ENCODE assay signal across 1 cellular context in the genomic region with DNA sequence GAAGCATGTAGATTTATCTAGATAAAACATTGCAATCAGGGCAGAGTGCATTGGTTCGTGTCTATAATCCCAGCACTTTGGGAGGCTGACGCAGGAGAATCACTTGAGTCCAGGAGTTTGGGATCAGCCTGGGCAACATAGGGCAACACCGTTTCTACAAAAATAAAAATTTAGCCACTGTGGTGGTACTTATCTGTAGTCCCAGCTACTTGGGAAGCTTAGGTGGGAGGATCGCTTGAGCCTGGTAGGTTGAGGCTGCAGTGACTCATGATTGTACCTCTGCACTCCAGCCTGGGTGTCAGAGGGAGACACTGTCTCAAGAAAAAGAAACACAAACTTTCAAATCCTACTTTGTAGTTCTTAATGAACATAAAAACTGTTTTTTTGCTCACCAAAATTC.
TF ChIP-seq lines count a peak whose summit lies in the region.

No MANE protein-coding gene starts in this region.

TF ChIP-seq in GM23338, 12 proteins besides CTCF, POLR2A, EP300 and RAD21 (continued from another document):
- TF ChIP-seq, protein P1, sequence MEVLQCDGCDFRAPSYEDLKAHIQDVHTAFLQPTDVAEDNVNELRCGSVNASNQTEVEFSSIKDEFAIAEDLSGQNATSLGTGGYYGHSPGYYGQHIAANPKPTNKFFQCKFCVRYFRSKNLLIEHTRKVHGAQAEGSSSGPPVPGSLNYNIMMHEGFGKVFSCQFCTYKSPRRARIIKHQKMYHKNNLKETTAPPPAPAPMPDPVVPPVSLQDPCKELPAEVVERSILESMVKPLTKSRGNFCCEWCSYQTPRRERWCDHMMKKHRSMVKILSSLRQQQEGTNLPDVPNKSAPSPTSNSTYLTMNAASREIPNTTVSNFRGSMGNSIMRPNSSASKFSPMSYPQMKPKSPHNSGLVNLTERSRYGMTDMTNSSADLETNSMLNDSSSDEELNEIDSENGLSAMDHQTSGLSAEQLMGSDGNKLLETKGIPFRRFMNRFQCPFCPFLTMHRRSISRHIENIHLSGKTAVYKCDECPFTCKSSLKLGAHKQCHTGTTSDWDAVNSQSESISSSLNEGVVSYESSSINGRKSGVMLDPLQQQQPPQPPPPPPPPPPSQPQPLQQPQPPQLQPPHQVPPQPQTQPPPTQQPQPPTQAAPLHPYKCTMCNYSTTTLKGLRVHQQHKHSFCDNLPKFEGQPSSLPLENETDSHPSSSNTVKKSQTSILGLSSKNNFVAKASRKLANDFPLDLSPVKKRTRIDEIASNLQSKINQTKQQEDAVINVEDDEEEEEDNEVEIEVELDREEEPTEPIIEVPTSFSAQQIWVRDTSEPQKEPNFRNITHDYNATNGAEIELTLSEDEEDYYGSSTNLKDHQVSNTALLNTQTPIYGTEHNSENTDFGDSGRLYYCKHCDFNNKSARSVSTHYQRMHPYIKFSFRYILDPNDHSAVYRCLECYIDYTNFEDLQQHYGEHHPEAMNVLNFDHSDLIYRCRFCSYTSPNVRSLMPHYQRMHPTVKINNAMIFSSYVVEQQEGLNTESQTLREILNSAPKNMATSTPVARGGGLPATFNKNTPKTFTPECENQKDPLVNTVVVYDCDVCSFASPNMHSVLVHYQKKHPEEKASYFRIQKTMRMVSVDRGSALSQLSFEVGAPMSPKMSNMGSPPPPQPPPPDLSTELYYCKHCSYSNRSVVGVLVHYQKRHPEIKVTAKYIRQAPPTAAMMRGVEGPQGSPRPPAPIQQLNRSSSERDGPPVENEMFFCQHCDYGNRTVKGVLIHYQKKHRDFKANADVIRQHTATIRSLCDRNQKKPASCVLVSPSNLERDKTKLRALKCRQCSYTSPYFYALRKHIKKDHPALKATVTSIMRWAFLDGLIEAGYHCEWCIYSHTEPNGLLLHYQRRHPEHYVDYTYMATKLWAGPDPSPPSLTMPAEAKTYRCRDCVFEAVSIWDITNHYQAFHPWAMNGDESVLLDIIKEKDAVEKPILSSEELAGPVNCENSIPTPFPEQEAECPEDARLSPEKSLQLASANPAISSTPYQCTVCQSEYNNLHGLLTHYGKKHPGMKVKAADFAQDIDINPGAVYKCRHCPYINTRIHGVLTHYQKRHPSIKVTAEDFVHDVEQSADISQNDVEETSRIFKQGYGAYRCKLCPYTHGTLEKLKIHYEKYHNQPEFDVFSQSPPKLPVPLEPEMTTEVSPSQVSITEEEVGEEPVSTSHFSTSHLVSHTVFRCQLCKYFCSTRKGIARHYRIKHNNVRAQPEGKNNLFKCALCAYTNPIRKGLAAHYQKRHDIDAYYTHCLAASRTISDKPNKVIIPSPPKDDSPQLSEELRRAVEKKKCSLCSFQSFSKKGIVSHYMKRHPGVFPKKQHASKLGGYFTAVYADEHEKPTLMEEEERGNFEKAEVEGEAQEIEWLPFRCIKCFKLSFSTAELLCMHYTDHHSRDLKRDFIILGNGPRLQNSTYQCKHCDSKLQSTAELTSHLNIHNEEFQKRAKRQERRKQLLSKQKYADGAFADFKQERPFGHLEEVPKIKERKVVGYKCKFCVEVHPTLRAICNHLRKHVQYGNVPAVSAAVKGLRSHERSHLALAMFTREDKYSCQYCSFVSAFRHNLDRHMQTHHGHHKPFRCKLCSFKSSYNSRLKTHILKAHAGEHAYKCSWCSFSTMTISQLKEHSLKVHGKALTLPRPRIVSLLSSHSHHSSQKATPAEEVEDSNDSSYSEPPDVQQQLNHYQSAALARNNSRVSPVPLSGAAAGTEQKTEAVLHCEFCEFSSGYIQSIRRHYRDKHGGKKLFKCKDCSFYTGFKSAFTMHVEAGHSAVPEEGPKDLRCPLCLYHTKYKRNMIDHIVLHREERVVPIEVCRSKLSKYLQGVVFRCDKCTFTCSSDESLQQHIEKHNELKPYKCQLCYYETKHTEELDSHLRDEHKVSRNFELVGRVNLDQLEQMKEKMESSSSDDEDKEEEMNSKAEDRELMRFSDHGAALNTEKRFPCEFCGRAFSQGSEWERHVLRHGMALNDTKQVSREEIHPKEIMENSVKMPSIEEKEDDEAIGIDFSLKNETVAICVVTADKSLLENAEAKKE (CRISPR knock-in tag; IDR thresholded peaks at IDR 0.05): no peak
- no peak for TF ChIP-seq EZH2 (IDR thresholded peaks at IDR 0.05; ENCODE audit: low read depth, unreplicated experiment)
- TF ChIP-seq STAT1 (IDR thresholded peaks at IDR 0.05; ENCODE audit: unreplicated experiment): no peak
- TF ChIP-seq, protein P2, sequence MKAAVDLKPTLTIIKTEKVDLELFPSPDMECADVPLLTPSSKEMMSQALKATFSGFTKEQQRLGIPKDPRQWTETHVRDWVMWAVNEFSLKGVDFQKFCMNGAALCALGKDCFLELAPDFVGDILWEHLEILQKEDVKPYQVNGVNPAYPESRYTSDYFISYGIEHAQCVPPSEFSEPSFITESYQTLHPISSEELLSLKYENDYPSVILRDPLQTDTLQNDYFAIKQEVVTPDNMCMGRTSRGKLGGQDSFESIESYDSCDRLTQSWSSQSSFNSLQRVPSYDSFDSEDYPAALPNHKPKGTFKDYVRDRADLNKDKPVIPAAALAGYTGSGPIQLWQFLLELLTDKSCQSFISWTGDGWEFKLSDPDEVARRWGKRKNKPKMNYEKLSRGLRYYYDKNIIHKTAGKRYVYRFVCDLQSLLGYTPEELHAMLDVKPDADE (IDR thresholded peaks at IDR 0.05): no peak
- no peak for TF ChIP-seq POLR2AphosphoS5 (IDR thresholded peaks at IDR 0.05; ENCODE audit: low read depth)
- TF ChIP-seq CREB1 (CRISPR knock-in tag; IDR thresholded peaks at IDR 0.05; ENCODE audit: low read depth): no peak
- TF ChIP-seq ZNF114 (CRISPR knock-in tag; IDR thresholded peaks at IDR 0.05): no peak
- TF ChIP-seq EZH2phosphoT487 (IDR thresholded peaks at IDR 0.05; ENCODE audit: unreplicated experiment): no peak
